19 cellular contexts compared by ENCODE assay signal in the genomic region with DNA sequence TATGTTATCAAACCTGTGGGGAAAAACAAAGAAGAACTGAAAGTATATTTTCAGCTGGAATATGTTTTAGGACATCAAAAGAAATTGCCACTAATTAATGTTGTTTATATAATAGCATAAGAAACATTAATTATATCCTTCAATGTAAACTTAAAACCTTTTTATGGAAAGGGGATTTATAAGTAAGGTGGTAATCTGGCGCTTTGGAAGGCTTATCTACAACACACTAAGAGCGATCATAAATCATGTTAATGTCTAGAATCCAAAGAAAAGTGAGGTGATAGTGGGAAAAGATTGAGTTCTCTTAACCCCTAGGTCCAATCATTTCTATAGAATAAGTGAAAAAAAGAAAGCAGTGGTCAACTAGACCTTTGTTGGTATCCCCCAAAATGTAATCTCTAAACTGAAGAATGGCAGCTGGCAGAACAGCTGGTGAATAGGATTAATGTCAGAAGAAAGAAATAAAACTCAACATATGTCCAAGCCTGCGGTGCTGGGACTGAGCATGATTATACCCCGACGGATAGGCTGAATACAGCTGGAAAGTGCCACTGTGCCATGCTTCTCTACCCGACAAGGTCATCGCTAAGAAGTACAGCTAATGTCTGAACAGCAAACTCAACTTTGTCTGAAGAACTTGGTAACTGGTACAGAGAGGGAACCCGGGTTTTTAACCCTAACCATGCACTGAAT.
A peak's percentile ranks its signal among the peaks of the same experiment; 100 is the strongest.
DNase-seq lines count a peak whose midpoint lies in the region; ATAC-seq and TF ChIP-seq lines count a peak whose summit lies in the region.
"Had no signal": no experiment of that assay in that cellular context is flagged by ENCODE, and none has a peak within 500 bp of the region (broad histone marks: within the 10 kb centered on the region; RNA-seq: fewer than 3 reads in every experiment).

No MANE protein-coding gene starts in this region.

- peaks cover 2% of the 10 kb centered on the region; the same call in 1 of the 2 replicates for H3K9me1 ChIP-seq in IMR-90 (ENCODE audit: insufficient read depth, low read length)

- ATAC-seq in IMR-90 (ENCODE audit: low read depth), result no peak
- ATAC-seq in heart right ventricle, result peak in 7 of 8 donors; percentile 39 to 80 (median 66)
- peak in 3 of 4 donors; percentile 38 to 56 (median 40) for ATAC-seq in psoas muscle
- ATAC-seq in GM21576 (IDR thresholded peaks at IDR 0.05; ENCODE audit: unreplicated experiment), result no peak
- ATAC-seq: activated CD4-positive, alpha-beta T cell treated with anti-CD3 and anti-CD28 coated beads for 36 hours; activated T-cell treated with anti-CD3 and anti-CD28 coated beads, Interleukin-2, amount 50 U/mL, for 4 hours; stimulated activated naive CD8-positive, alpha-beta T cell treated with anti-CD3 and anti-CD28 coated beads, Interleukin-15, Interleukin-2, amounts not matched to agents 100 U/mL and 50 U/mL, for 24 hours had no signal

- WGBS in IMR-90 (ENCODE audit: extremely low coverage in 2 of 2, insufficient read length in 1 of 2), 2 experiments, result 40% methylated on average over 3 of the region's 8 CpGs; no CpG with 5 or more reads in 1 of the 2 experiments
- 60 to 72% methylated on average over 8 of the region's 8 CpGs for whole genome bisulfite sequencing in heart right ventricle, 2 donors
- WGBS in psoas muscle, 3 donors, result 38 to 48% (median 45%) methylated on average over 8 of the region's 8 CpGs

- CTCF ChIA-PET in IMR-90 (lab: Yijun Ruan, JAX), result no interaction called here

- H3K56ac ChIP-seq in IMR-90 (ENCODE audit: extremely low read depth, insufficient read depth, low read length), result no peak overlapping the region

- H3K4ac ChIP-seq in IMR-90 (ENCODE audit: low read depth, low read length), result peak overlapping the region; percentile 31; the same call in 1 of the 2 replicates

- H3K9me3 ChIP-seq in IMR-90 (ENCODE audit: control insufficient read depth, insufficient read depth, low read length), result no peaks in the 10 kb centered on the region
- no peaks in the 10 kb centered on the region for H3K9me3 ChIP-seq in heart right ventricle
- H3K9me3 ChIP-seq in psoas muscle, result no peaks in the 10 kb centered on the region
- H3K9me3 ChIP-seq: spleen had no signal

- H3K4me2 ChIP-seq in IMR-90 (ENCODE audit: low read depth, low read length), result no peak overlapping the region

- peak overlapping the region; percentile 38; the same call in 1 of the 2 replicates for H3K14ac ChIP-seq in IMR-90 (replicated peaks; ENCODE audit: low read depth, low read length)

- H4K8ac ChIP-seq in IMR-90 (ENCODE audit: low read depth in 2 of 2, low read length in 2 of 2), result peak overlapping the region in 1 of 2 experiments; percentile 31; a peak in 1 of 4 replicates

- no peak for DNase-seq in IMR-90
- DNase-seq in NCI-H82 treated with DMSO at 0.1 percent for 48 hours (lab: John Stamatoyannopoulos, UW; ENCODE audit: unreplicated experiment), result peak; percentile 93
- DNase-seq in heart right ventricle, result no peak
- DNase-seq in psoas muscle, result no peak
- DNase-seq in activated naive CD4-positive, alpha-beta T cell treated with anti-CD3 and anti-CD28 coated beads, Interleukin-2, amount 50 U/mL, for 16 hours, result no peak
- DNase-seq in germinal center (ENCODE audit: low spot score), result no peak
- DNase-seq: activated CD4-positive, alpha-beta T cell treated with anti-CD3 and anti-CD28 coated beads for 36 hours; activated naive CD4-positive, alpha-beta T cell treated with anti-CD3 and anti-CD28 coated beads, Interleukin-2, amount 10 ng/mL, durations not matched to agents 7 days and 5 days; activated T-cell treated with anti-CD3 and anti-CD28 coated beads, Interleukin-2, amount 50 U/mL, for 4 hours; CD4-positive, CD25-positive, alpha-beta regulatory T cell; DMS53; GF-D8; NCI-H1048; NCI-H526 treated with DMSO at 0.1 percent for 48 hours; spleen; stimulated activated CD4-positive, alpha-beta T cell treated with anti-CD3 and anti-CD28 coated beads, Interleukin-4, amount 100 ng/mL, for 4 hours; stimulated activated naive CD8-positive, alpha-beta T cell treated with anti-CD3 and anti-CD28 coated beads, Interleukin-15, Interleukin-2, amounts not matched to agents 100 U/mL and 50 U/mL, for 24 hours; T-helper 1 cell had no signal

- H4K5ac ChIP-seq in IMR-90 (ENCODE audit: low read depth, low read length), result no peak overlapping the region

- no peaks in the 10 kb centered on the region for H3K27me3 ChIP-seq in IMR-90 (ENCODE audit: control insufficient read depth, insufficient read depth, low read length)
- no peaks in the 10 kb centered on the region for H3K27me3 ChIP-seq in heart right ventricle
- no peaks in the 10 kb centered on the region for H3K27me3 ChIP-seq in psoas muscle (ENCODE audit: insufficient read depth in 3 of 3, low read length in 2 of 3)
- H3K27me3 ChIP-seq: spleen had no signal

- peaks cover 7% of the 10 kb centered on the region for H3K4me1 ChIP-seq in IMR-90 (ENCODE audit: control insufficient read depth, insufficient read depth, low read length)
- peaks cover 0 to 35% (median 22%) of the 10 kb centered on the region in 9 donors for H3K4me1 ChIP-seq in heart right ventricle
- peaks cover 59% of the 10 kb centered on the region for H3K4me1 ChIP-seq in psoas muscle
- H3K4me1 ChIP-seq: spleen had no signal

- TF ChIP-seq POLR2A in IMR-90 (IDR thresholded peaks at IDR 0.05; ENCODE audit: low read depth, low read length), result no peak

- H4K20me1 ChIP-seq in IMR-90 (ENCODE audit: insufficient read depth, low read length), result no peaks in the 10 kb centered on the region

- H2BK15ac ChIP-seq in IMR-90 (ENCODE audit: low read depth, low read length), result no peak overlapping the region

- H2BK120ac ChIP-seq in IMR-90 (ENCODE audit: low read depth, low read length), result peak overlapping the region; percentile 20; the same call in 1 of the 2 replicates

- no peaks in the 10 kb centered on the region for H3K36me3 ChIP-seq in IMR-90 (ENCODE audit: control insufficient read depth, insufficient read depth, low read length)
- no peaks in the 10 kb centered on the region for H3K36me3 ChIP-seq in heart right ventricle
- no peaks in the 10 kb centered on the region for H3K36me3 ChIP-seq in psoas muscle (ENCODE audit: insufficient read depth in 1 of 2, low read depth in 1 of 2)
- H3K36me3 ChIP-seq: spleen had no signal

- peak overlapping the region; percentile 57 for H3K18ac ChIP-seq in IMR-90 (ENCODE audit: low read depth, low read length)

- dilution Hi-C loops in IMR-90 (cut with HindIII; ENCODE audit: low sequenced_read_pairs, unreplicated experiment), result no loop called here

- BruUV-seq in IMR-90 (replicated peaks; lab: Mats Ljungman, UMichigan), result no TSS peak

- H3K27ac ChIP-seq in IMR-90 (ENCODE audit: insufficient read depth, low read length) (no peak overlapping the region), heart right ventricle (peak overlapping the region in 7 of 10 donors; percentile 48 to 85 (median 81)), psoas muscle (peak overlapping the region; percentile 84)
- H3K27ac ChIP-seq: spleen had no signal

- H2BK5ac ChIP-seq in IMR-90 (ENCODE audit: low read depth, low read length, poor library complexity, severe bottlenecking), result no peak overlapping the region

- TF ChIP-seq RAD21 in IMR-90 (IDR thresholded peaks at IDR 0.05; ENCODE audit: low read length), result no peak

- no peak overlapping the region for H4K91ac ChIP-seq in IMR-90 (ENCODE audit: insufficient read depth, low read depth, low read length)

- no peak overlapping the region; the same call in 1 of the 2 replicates for H3K23ac ChIP-seq in IMR-90 (ENCODE audit: low read depth, low read length)

- H2AFZ ChIP-seq in IMR-90 (replicated peaks; ENCODE audit: low read length, poor library complexity), result no peak overlapping the region

- TF ChIP-seq CTCF in IMR-90 (conservative IDR thresholded peaks at IDR 0.05; ENCODE audit: low read depth, low read length) (no peak), heart right ventricle (IDR thresholded peaks at IDR 0.05) (no peak), psoas muscle (IDR thresholded peaks at IDR 0.05) (no peak)

- intact Hi-C loops in IMR-90 (cut with micrococcal nuclease), result no loop called here
- intact Hi-C loops in heart right ventricle (cut with DNase I), result loop anchor here in 6 of 10 donors (5.0 to 10.0 kb wide), 3 partner anchors 310 to 315 kb away; no protein-coding TSS in a partner anchor
- intact Hi-C loops in psoas muscle (cut with DNase I), result loop anchor here (2.0 to 10.0 kb wide), 3 partner anchors 55 to 316 kb away; no protein-coding TSS in a partner anchor

- POLR2A ChIA-PET in IMR-90 (lab: Charles Lee; ENCODE audit: unreplicated experiment), result no interaction called here

- H3K79me1 ChIP-seq in IMR-90 (ENCODE audit: low read depth in 1 of 2, low read length in 2 of 2), result 0 out of 4 replicates have a peak, but pooled peaks cover 0 to 3% of the 10 kb centered on the region in 2 experiments

- no peak overlapping the region for H2AK5ac ChIP-seq in IMR-90 (ENCODE audit: low read depth, low read length)

- in situ Hi-C loops in IMR-90 (cut with MboI; ENCODE audit: low sequenced_read_pairs), result no loop called here

- H3K4me3 ChIP-seq in IMR-90 (ENCODE audit: insufficient read depth, low read depth, low read length) (no peak overlapping the region), heart right ventricle (no peak overlapping the region), psoas muscle (peak overlapping the region; percentile 35)
- H3K4me3 ChIP-seq: spleen had no signal

- H3K9ac ChIP-seq in IMR-90 (ENCODE audit: low read depth, low read length), result no peak overlapping the region

- H2AK9ac ChIP-seq in IMR-90 (replicated peaks; ENCODE audit: low read depth, low read length, poor library complexity), result no peak overlapping the region

- peak overlapping the region; percentile 3; the same call in 1 of the 2 replicates for H2BK20ac ChIP-seq in IMR-90 (ENCODE audit: low read depth, low read length)

TF ChIP-seq in IMR-90, 13 proteins besides CTCF, POLR2A, EP300 and RAD21:
- TF ChIP-seq CHD1 (IDR thresholded peaks at IDR 0.05; ENCODE audit: low read depth, low read length), result no peak
- TF ChIP-seq MAFK (IDR thresholded peaks at IDR 0.05; ENCODE audit: low read depth, low read length), result no peak
- TF ChIP-seq FOS (IDR thresholded peaks at IDR 0.05; ENCODE audit: low read depth, low read length), result no peak
- TF ChIP-seq USF2 (IDR thresholded peaks at IDR 0.05; ENCODE audit: low read depth, low read length), result no peak

Comparison
In these comparisons a context has a peak if more than half of its experiments do, and no peak if none do; other contexts are left out.
1. ATAC-seq: peak in heart right ventricle (7 of 8) and psoas muscle (3 of 4); none in IMR-90 (single experiment) and GM21576 (single experiment).